9 cellular contexts compared by ENCODE assay signal in the genomic region with DNA sequence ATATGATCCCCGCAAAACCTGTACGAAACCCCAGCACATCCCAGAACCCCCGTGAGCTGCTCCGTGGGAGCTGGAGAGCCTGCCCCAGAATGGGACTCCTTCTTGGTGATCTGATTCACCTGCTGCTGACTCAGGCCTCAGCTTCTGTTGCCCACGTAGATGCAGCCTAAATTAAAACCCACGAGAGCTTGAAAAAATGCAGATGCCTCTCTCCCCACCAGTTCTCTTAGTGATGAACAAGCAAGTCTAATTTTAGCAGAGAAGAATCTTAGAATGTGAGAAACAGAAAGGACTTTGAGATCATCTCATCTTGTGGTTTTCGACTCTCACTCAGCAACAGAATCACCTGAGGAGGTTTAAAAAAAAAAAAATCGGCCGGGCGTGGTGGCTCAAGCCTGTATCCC.
DNase-seq lines count a peak whose midpoint lies in the region; ATAC-seq and TF ChIP-seq lines count a peak whose summit lies in the region.
"Had no signal": no experiment of that assay in that cellular context is flagged by ENCODE, and none has a peak within 500 bp of the region (broad histone marks: within the 10 kb centered on the region; RNA-seq: fewer than 3 reads in every experiment).

No MANE protein-coding gene starts in this region.

- TF ChIP-seq CTCF in GM13976 (IDR thresholded peaks at IDR 0.05; ENCODE audit: borderline replicate concordance, control extremely low read depth, extremely low read depth, insufficient read depth, missing control alignments): no peak

- ATAC-seq in GM21360 (IDR thresholded peaks at IDR 0.05; ENCODE audit: unreplicated experiment) (peak; percentile 78), HG03469 (IDR thresholded peaks at IDR 0.05; ENCODE audit: unreplicated experiment) (peak; percentile 59)

- in situ Hi-C loops in GM13976 (cut with MboI; ENCODE audit: low sequenced_read_pairs, unreplicated experiment): no loop called here

- peak; percentile 81 for DNase-seq in GM13976 (ENCODE audit: low spot score)
- peak; percentile 4 for DNase-seq in kidney glomerular epithelial cell (lab: John Stamatoyannopoulos, UW)
- no peak for DNase-seq in HuH-7 (ENCODE audit: low spot score)
- no peak for DNase-seq in NOMO-1 treated with dmso at 0.1 percent for 144 hours (lab: John Stamatoyannopoulos, UW; ENCODE audit: unreplicated experiment)
- no peak for DNase-seq in retina
- DNase-seq in NCI-H1417 (lab: John Stamatoyannopoulos, UW): no peak
- DNase-seq: NCI-H1436 had no signal

Comparison
In these comparisons a context has a peak if more than half of its experiments do, and no peak if none do; other contexts are left out.
1. DNase-seq: peak in GM13976 (single experiment) and kidney glomerular epithelial cell (single experiment); none in HuH-7 (single experiment), NOMO-1 treated with dmso at 0.1 percent for 144 hours (single experiment), retina (single experiment) and NCI-H1417 (0 of 3).